In the genomic region with DNA sequence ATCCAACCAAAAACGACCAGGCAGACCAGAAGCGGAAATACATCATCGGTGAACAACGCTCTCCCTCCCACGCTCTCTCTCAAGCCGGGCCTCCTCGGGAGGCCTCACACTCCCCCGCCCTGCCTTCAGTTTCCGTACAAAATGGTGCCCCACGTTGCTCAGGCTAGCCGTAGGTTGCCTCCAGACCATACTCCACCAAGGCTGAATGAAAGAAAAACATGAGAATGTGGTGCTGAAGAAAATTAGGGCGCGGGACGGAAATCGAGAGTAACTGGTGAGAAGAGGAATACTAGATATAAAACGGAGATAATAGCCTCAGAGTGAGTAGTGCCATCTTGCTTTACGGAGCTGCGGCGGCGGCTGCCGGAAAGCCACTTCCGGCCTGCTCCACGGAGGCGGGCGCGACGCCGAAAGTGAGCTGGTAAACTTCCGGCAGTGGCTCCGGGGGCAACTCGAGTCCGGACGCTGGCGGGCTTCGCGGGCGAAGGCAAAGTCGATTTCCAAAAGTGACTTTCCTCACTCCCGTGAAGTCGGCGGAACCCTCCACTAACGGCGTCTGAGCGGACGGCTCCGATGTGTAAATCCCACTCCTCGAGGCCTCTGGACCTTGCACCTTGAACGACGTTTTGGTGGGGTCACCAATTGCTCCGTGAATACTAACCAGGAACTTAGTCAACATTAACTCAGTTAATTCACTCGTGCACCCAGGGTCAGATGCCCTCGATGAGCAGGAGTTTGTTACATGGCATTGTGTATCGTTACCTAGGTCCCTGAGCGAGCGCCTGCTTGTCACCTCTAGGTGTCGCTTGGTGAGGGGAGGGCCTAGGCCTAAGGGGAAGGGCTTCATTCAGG, we compare ENCODE assay signal across 1 cellular context.
TF ChIP-seq lines count a peak whose summit lies in the region.

SH3BP5L (minus strand) TSS at position 7 of the 852 bp plus-strand sequence. CDS start 980 bp downstream, outside the sequence.

TF ChIP-seq in K562, 482 proteins besides CTCF, POLR2A, EP300 and RAD21 (continued from another document and continues in another):
- no peak for TF ChIP-seq PBX2 (CRISPR knock-in tag; IDR thresholded peaks at IDR 0.05; ENCODE audit: low read depth)
- no peak for TF ChIP-seq PBX2 (tag; conservative IDR thresholded peaks at IDR 0.05; ENCODE audit: low read depth)
- no peak for TF ChIP-seq IFI16 (CRISPR knock-in tag; IDR thresholded peaks at IDR 0.05)
- TF ChIP-seq BDP1 (IDR thresholded peaks at IDR 0.05; ENCODE audit: insufficient read depth, insufficient read length) = no peak
- TF ChIP-seq, protein P1, sequence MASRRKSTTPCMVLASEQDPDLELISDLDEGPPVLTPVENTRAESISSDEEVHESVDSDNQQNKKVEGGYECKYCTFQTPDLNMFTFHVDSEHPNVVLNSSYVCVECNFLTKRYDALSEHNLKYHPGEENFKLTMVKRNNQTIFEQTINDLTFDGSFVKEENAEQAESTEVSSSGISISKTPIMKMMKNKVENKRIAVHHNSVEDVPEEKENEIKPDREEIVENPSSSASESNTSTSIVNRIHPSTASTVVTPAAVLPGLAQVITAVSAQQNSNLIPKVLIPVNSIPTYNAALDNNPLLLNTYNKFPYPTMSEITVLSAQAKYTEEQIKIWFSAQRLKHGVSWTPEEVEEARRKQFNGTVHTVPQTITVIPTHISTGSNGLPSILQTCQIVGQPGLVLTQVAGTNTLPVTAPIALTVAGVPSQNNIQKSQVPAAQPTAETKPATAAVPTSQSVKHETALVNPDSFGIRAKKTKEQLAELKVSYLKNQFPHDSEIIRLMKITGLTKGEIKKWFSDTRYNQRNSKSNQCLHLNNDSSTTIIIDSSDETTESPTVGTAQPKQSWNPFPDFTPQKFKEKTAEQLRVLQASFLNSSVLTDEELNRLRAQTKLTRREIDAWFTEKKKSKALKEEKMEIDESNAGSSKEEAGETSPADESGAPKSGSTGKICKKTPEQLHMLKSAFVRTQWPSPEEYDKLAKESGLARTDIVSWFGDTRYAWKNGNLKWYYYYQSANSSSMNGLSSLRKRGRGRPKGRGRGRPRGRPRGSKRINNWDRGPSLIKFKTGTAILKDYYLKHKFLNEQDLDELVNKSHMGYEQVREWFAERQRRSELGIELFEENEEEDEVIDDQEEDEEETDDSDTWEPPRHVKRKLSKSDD (conservative IDR thresholded peaks at IDR 0.05; ENCODE audit: low read length) = no peak; the same call in 1 of the 2 replicates
- TF ChIP-seq SMARCA5 (IDR thresholded peaks at IDR 0.05) = peak; percentile 59; the same call in 1 of the 2 replicates
- TF ChIP-seq KHSRP (IDR thresholded peaks at IDR 0.05) = no peak
- peak; percentile 86 for TF ChIP-seq HCFC1 (IDR thresholded peaks at IDR 0.05; ENCODE audit: low read depth, low read length)
- TF ChIP-seq ZBTB5 (IDR thresholded peaks at IDR 0.05) = no peak
- no peak for TF ChIP-seq ZNF695 (CRISPR knock-in tag; IDR thresholded peaks at IDR 0.05)
- TF ChIP-seq MECOM (CRISPR knock-in tag; IDR thresholded peaks at IDR 0.05) = no peak
- TF ChIP-seq MTA3 (IDR thresholded peaks at IDR 0.05; ENCODE audit: borderline replicate concordance) = peak; percentile 73; the same call in 1 of the 2 replicates
- TF ChIP-seq SMARCE1 (IDR thresholded peaks at IDR 0.05) = peak; percentile 58
- TF ChIP-seq, protein P2, sequence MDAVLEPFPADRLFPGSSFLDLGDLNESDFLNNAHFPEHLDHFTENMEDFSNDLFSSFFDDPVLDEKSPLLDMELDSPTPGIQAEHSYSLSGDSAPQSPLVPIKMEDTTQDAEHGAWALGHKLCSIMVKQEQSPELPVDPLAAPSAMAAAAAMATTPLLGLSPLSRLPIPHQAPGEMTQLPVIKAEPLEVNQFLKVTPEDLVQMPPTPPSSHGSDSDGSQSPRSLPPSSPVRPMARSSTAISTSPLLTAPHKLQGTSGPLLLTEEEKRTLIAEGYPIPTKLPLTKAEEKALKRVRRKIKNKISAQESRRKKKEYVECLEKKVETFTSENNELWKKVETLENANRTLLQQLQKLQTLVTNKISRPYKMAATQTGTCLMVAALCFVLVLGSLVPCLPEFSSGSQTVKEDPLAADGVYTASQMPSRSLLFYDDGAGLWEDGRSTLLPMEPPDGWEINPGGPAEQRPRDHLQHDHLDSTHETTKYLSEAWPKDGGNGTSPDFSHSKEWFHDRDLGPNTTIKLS (IDR thresholded peaks at IDR 0.05; ENCODE audit: borderline replicate concordance, low read depth) = peak; percentile 64; the same call in 1 of the 2 replicates
- TF ChIP-seq ZBTB7A (IDR thresholded peaks at IDR 0.05; ENCODE audit: borderline replicate concordance, control insufficient read depth, low read depth, low read length) = no peak
- TF ChIP-seq KLF16 (IDR thresholded peaks at IDR 0.05) = peak; percentile 88
- TF ChIP-seq MAFG (tag; conservative IDR thresholded peaks at IDR 0.05) = no peak
- no peak for TF ChIP-seq STAG1 (CRISPR knock-in tag; IDR thresholded peaks at IDR 0.05; ENCODE audit: borderline replicate concordance)
- TF ChIP-seq ATF2 (CRISPR knock-in tag; IDR thresholded peaks at IDR 0.05) = no peak
- peak; percentile 84; the same call in 1 of the 2 replicates for TF ChIP-seq BACH1 (tag; IDR thresholded peaks at IDR 0.05)
- TF ChIP-seq SNIP1 (IDR thresholded peaks at IDR 0.05; ENCODE audit: low read depth) = no peak
- TF ChIP-seq, protein P3, sequence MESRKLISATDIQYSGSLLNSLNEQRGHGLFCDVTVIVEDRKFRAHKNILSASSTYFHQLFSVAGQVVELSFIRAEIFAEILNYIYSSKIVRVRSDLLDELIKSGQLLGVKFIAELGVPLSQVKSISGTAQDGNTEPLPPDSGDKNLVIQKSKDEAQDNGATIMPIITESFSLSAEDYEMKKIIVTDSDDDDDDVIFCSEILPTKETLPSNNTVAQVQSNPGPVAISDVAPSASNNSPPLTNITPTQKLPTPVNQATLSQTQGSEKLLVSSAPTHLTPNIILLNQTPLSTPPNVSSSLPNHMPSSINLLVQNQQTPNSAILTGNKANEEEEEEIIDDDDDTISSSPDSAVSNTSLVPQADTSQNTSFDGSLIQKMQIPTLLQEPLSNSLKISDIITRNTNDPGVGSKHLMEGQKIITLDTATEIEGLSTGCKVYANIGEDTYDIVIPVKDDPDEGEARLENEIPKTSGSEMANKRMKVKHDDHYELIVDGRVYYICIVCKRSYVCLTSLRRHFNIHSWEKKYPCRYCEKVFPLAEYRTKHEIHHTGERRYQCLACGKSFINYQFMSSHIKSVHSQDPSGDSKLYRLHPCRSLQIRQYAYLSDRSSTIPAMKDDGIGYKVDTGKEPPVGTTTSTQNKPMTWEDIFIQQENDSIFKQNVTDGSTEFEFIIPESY (CRISPR knock-in tag; IDR thresholded peaks at IDR 0.05) = peak; percentile 63; the same call in 1 of the 2 replicates
- TF ChIP-seq HDAC3 (IDR thresholded peaks at IDR 0.05; ENCODE audit: borderline replicate concordance, partially characterized antibody) = no peak
- TF ChIP-seq CCAR2 (IDR thresholded peaks at IDR 0.05; ENCODE audit: low read depth, low read length) = no peak
- no peak for TF ChIP-seq THRAP3 (IDR thresholded peaks at IDR 0.05; ENCODE audit: borderline replicate concordance)
- peak; percentile 84 for TF ChIP-seq ETV1 (tag; conservative IDR thresholded peaks at IDR 0.05; ENCODE audit: low read depth)
- no peak for TF ChIP-seq ZNF174 (CRISPR knock-in tag; IDR thresholded peaks at IDR 0.05)
- TF ChIP-seq PKNOX1 (IDR thresholded peaks at IDR 0.05) = 0 out of 2 replicates have a peak, but pooled peaks have one; percentile 42
- no peak for TF ChIP-seq ZNF408 (CRISPR knock-in tag; IDR thresholded peaks at IDR 0.05; ENCODE audit: low read depth)
- TF ChIP-seq MLX (CRISPR knock-in tag; conservative IDR thresholded peaks at IDR 0.05) = no peak
- TF ChIP-seq DMBX1 (CRISPR knock-in tag; IDR thresholded peaks at IDR 0.05; ENCODE audit: borderline replicate concordance) = peak; percentile 31; the same call in 1 of the 2 replicates
- TF ChIP-seq XRCC3 (IDR thresholded peaks at IDR 0.05) = no peak
- peak; percentile 47; the same call in 1 of the 2 replicates for TF ChIP-seq E2F3 (CRISPR knock-in tag; IDR thresholded peaks at IDR 0.05)
- no peak; the same call in 1 of the 2 replicates for TF ChIP-seq DDX20 (tag; IDR thresholded peaks at IDR 0.05; ENCODE audit: low read depth)
- no peak for TF ChIP-seq RBM25 (IDR thresholded peaks at IDR 0.05; ENCODE audit: low read depth, low read length, severe bottlenecking)
- peak; percentile 95 for TF ChIP-seq FOXJ2 (tag; IDR thresholded peaks at IDR 0.05)
- no peak for TF ChIP-seq NR2C2 (CRISPR knock-in tag; IDR thresholded peaks at IDR 0.05)
- peak; percentile 92 for TF ChIP-seq NR2C2 (tag; IDR thresholded peaks at IDR 0.05)
- 0 out of 2 replicates have a peak, but pooled peaks have one; percentile 2 for TF ChIP-seq RAD51 (IDR thresholded peaks at IDR 0.05; ENCODE audit: borderline replicate concordance, low read depth)
- TF ChIP-seq ZNF436 (CRISPR knock-in tag; IDR thresholded peaks at IDR 0.05) = no peak; the same call in 1 of the 2 replicates
- TF ChIP-seq ZNF253 (CRISPR knock-in tag; conservative IDR thresholded peaks at IDR 0.05) = no peak
- TF ChIP-seq MYNN (IDR thresholded peaks at IDR 0.05) = no peak
- TF ChIP-seq MYNN (CRISPR knock-in tag; IDR thresholded peaks at IDR 0.05) = no peak
- TF ChIP-seq EP400 (IDR thresholded peaks at IDR 0.05) = peak; percentile 79
- TF ChIP-seq ZNF121 (CRISPR knock-in tag; conservative IDR thresholded peaks at IDR 0.05) = no peak
- TF ChIP-seq ZNF431 (CRISPR knock-in tag; IDR thresholded peaks at IDR 0.05) = no peak; the same call in 1 of the 2 replicates
- no peak; the same call in 1 of the 2 replicates for TF ChIP-seq ARID2 (IDR thresholded peaks at IDR 0.05)
- no peak for TF ChIP-seq NR4A1 (CRISPR knock-in tag; IDR thresholded peaks at IDR 0.05)
- no peak for TF ChIP-seq NR4A1 (tag; IDR thresholded peaks at IDR 0.05)
- TF ChIP-seq SETDB1 (IDR thresholded peaks at IDR 0.05; ENCODE audit: low read length) = no peak
- TF ChIP-seq ZSCAN32 (CRISPR knock-in tag; IDR thresholded peaks at IDR 0.05) = 0 out of 2 replicates have a peak, but pooled peaks have one; percentile 30
- TF ChIP-seq ZNF766 (CRISPR knock-in tag; conservative IDR thresholded peaks at IDR 0.05) = peak; percentile 95
- TF ChIP-seq ZNF830 (CRISPR knock-in tag; IDR thresholded peaks at IDR 0.05) = no peak; the same call in 1 of the 2 replicates
- peak; percentile 90 for TF ChIP-seq ZNF584 (CRISPR knock-in tag; IDR thresholded peaks at IDR 0.05; ENCODE audit: low read depth)
